ENCODE assay signal across 10 cellular contexts in genomic region chr1:42942444-42942843, GRCh38. TPM values are rescaled to one million over a fixed set of nuclear protein-coding genes. Genes with fewer than 3 reads are reported as not detected.
A peak's percentile ranks its signal among the peaks of the same experiment; 100 is the strongest.
DNase-seq lines count a peak whose midpoint lies in the region; ATAC-seq and FAIRE-seq lines count a peak whose summit lies in the region.
"Had no signal": no experiment of that assay in that cellular context is flagged by ENCODE, and none has a peak within 500 bp of the region (broad histone marks: within the 10 kb centered on the region; RNA-seq: fewer than 3 reads in every experiment).

No MANE protein-coding gene starts in this region.

- CTCF ChIA-PET in CD4-positive, alpha-beta memory T cell (lab: Charles Lee; ENCODE audit: partially characterized antibody): interaction anchor here (0.8 to 4.2 kb wide), 6 partner anchors 10 to 131 kb away, joined by 3 to 20 read pairs (median 4); no protein-coding TSS in a partner anchor

- H3K9me3 ChIP-seq in CD4-positive, alpha-beta memory T cell (ENCODE audit: control insufficient read depth in 1 of 2, low read length in 2 of 2): no peaks in the 10 kb centered on the region

- DNase-seq in CD4-positive, alpha-beta memory T cell: no peak
- DNase-seq in NCI-H2107 treated with DMSO at 0.1 percent for 48 hours (lab: John Stamatoyannopoulos, UW; ENCODE audit: unreplicated experiment) (peak; percentile 95), Ammon's horn (ENCODE audit: low spot score) (no peak), HTR-8/SVneo (ENCODE audit: insufficient read length, low spot score) (no peak), SW 1271 (lab: John Stamatoyannopoulos, UW) (no peak)
- no peak for DNase-seq in central memory CD8-positive, alpha-beta T cell (ENCODE audit: low spot score in 2 of 2)
- no peak for DNase-seq in natural killer cell treated with Interleukin-12 subunit alpha and Interleukin-12 subunit beta and Interleukin-15 and Interleukin-18, amount 100 ng/mL, for 72 hours (ENCODE audit: low spot score)
- DNase-seq: effector CD8-positive, alpha-beta T cell had no signal

- peaks cover 80 to 100% (median 91%) of the 10 kb centered on the region in 4 donors for H3K4me1 Mint-ChIP-seq in CD4-positive, alpha-beta memory T cell
- H3K4me1 Mint-ChIP-seq in central memory CD8-positive, alpha-beta T cell: peaks cover 94% of the 10 kb centered on the region
- peaks cover 75 to 93% of the 10 kb centered on the region in 2 donors for H3K4me1 Mint-ChIP-seq in natural killer cell treated with Interleukin-12 subunit alpha and Interleukin-12 subunit beta and Interleukin-15 and Interleukin-18, amount 100 ng/mL, for 72 hours (ENCODE audit: low read depth in 2 of 2)

- peaks cover 24% of the 10 kb centered on the region for H3K36me3 ChIP-seq in CD4-positive, alpha-beta memory T cell (ENCODE audit: insufficient read depth, low read length)

- no peak overlapping the region for H3K4me3 ChIP-seq in CD4-positive, alpha-beta memory T cell (ENCODE audit: low read length in 2 of 2)
- H3K4me3 ChIP-seq: SK-N-MC had no signal

- POLR2A ChIA-PET in CD4-positive, alpha-beta memory T cell (lab: Charles Lee; ENCODE audit: partially characterized antibody): interaction anchor here (20.7 to 23.8 kb wide), 2 partner anchors 1 to 10 kb away, joined by 555 read pairs; partner anchors contain the start of gene SLC2A1

- peak overlapping the region; percentile 78 to 91 (median 89) for H3K27ac Mint-ChIP-seq in CD4-positive, alpha-beta memory T cell
- H3K27ac Mint-ChIP-seq in central memory CD8-positive, alpha-beta T cell (ENCODE audit: low read depth): peak overlapping the region; percentile 45
- peak overlapping the region; percentile 27 to 93 for H3K27ac Mint-ChIP-seq in natural killer cell treated with Interleukin-12 subunit alpha and Interleukin-12 subunit beta and Interleukin-15 and Interleukin-18, amount 100 ng/mL, for 72 hours

- peaks cover 97% of the 10 kb centered on the region for H3K4me1 ChIP-seq in CD4-positive, alpha-beta memory T cell (ENCODE audit: insufficient read depth, low read length)

- H3K27me3 ChIP-seq in CD4-positive, alpha-beta memory T cell (ENCODE audit: insufficient read depth, low read length): no peaks in the 10 kb centered on the region

- peaks cover 0 to 4% (median 0%) of the 10 kb centered on the region in 8 donors for H3K9me3 Mint-ChIP-seq in CD4-positive, alpha-beta memory T cell
- H3K9me3 Mint-ChIP-seq in central memory CD8-positive, alpha-beta T cell: no peaks in the 10 kb centered on the region
- H3K9me3 Mint-ChIP-seq in natural killer cell treated with Interleukin-12 subunit alpha and Interleukin-12 subunit beta and Interleukin-15 and Interleukin-18, amount 100 ng/mL, for 72 hours: no peaks in the 10 kb centered on the region

- peak overlapping the region in 7 of 8 donors; percentile 47 to 84 (median 58) for H3K4me3 Mint-ChIP-seq in CD4-positive, alpha-beta memory T cell
- H3K4me3 Mint-ChIP-seq in central memory CD8-positive, alpha-beta T cell: peak overlapping the region; percentile 75
- peak overlapping the region; percentile 86 for H3K4me3 Mint-ChIP-seq in natural killer cell treated with Interleukin-12 subunit alpha and Interleukin-12 subunit beta and Interleukin-15 and Interleukin-18, amount 100 ng/mL, for 72 hours

- peaks cover 39 to 61% of the 10 kb centered on the region in 2 donors for H3K36me3 Mint-ChIP-seq in CD4-positive, alpha-beta memory T cell
- peaks cover 42% of the 10 kb centered on the region for H3K36me3 Mint-ChIP-seq in central memory CD8-positive, alpha-beta T cell (ENCODE audit: insufficient read depth)
- peaks cover 31% of the 10 kb centered on the region for H3K36me3 Mint-ChIP-seq in natural killer cell treated with Interleukin-12 subunit alpha and Interleukin-12 subunit beta and Interleukin-15 and Interleukin-18, amount 100 ng/mL, for 72 hours

- peak overlapping the region; percentile 52 for H3K27ac ChIP-seq in CD4-positive, alpha-beta memory T cell (ENCODE audit: low read depth, low read length)
- H3K27ac ChIP-seq: SK-N-MC had no signal

- no peak for ATAC-seq in central memory CD8-positive, alpha-beta T cell (replicated peaks; ENCODE audit: extremely low read depth, poor library complexity, severe bottlenecking)
- ATAC-seq in natural killer cell treated with Interleukin-12 subunit alpha and Interleukin-12 subunit beta and Interleukin-15 and Interleukin-18, amount 100 ng/mL, for 72 hours: no peak
- no peak for ATAC-seq in HG03139 (IDR thresholded peaks at IDR 0.05; ENCODE audit: unreplicated experiment)

- FAIRE-seq in HTR-8/SVneo (lab: Jason Lieb, UNC): no peak

- no peaks in the 10 kb centered on the region for H3K27me3 Mint-ChIP-seq in CD4-positive, alpha-beta memory T cell
- no peaks in the 10 kb centered on the region for H3K27me3 Mint-ChIP-seq in central memory CD8-positive, alpha-beta T cell
- no peaks in the 10 kb centered on the region for H3K27me3 Mint-ChIP-seq in natural killer cell treated with Interleukin-12 subunit alpha and Interleukin-12 subunit beta and Interleukin-15 and Interleukin-18, amount 100 ng/mL, for 72 hours

- intact Hi-C loops in CD4-positive, alpha-beta memory T cell (cut with micrococcal nuclease): no loop called here

RNA-seq across cellular contexts. Expression of gene SLC2A1, which starts 16.2 kb away (rescaled TPM):
- 10 to 100 TPM; 57.5 to 58.4 TPM for total RNA-seq in CD4-positive, alpha-beta memory T cell
- polyA plus RNA-seq in CD4-positive, alpha-beta memory T cell: 10 to 100 TPM; 22.7 to 29.9 TPM
- total RNA-seq in natural killer cell treated with Interleukin-12 subunit alpha and Interleukin-12 subunit beta and Interleukin-15 and Interleukin-18, amount 100 ng/mL, for 72 hours: 100 to 1,000 TPM; 105 to 131 TPM
